27 cellular contexts compared by ENCODE assay signal in genomic region chr4:116959045-116959444, GRCh38.
"Had no signal": no experiment of that assay in that cellular context is flagged by ENCODE, and none has a peak within 500 bp of the region (broad histone marks: within the 10 kb centered on the region; RNA-seq: fewer than 3 reads in every experiment).

No MANE protein-coding gene starts in this region.

- ATAC-seq: stimulated activated effector memory CD8-positive, alpha-beta T cell treated with anti-CD3 and anti-CD28 coated beads, Interleukin-12 subunit alpha, Interleukin-12 subunit beta, amount 100 ng/mL, for 72 hours; stimulated activated memory B cell treated with anti-CD40 and anti-IgM and Interleukin-4, amounts not matched to agents 10 μg/mL and 1 μg/mL and 100 μg/mL, for 72 hours; stimulated activated naive B cell treated with anti-CD40 and anti-IgM and Interleukin-4, amounts not matched to agents 10 μg/mL and 1 μg/mL and 100 μg/mL, for 72 hours; stimulated activated naive CD8-positive, alpha-beta T cell treated with anti-CD3 and anti-CD28 coated beads, Interleukin-15, amount 100 ng/mL, for 72 hours; stimulated activated naive CD8-positive, alpha-beta T cell treated with anti-CD3 and anti-CD28 coated beads, Interleukin-15, Interleukin-2, amounts not matched to agents 100 U/mL and 50 U/mL, for 24 hours; upper lobe of right lung had no signal

- H3K4me3 ChIP-seq: stomach, suprapubic skin, testis, thoracic aorta, thyroid gland, tibial artery, tibial nerve, transverse colon, upper lobe of left lung, upper lobe of right lung, uterus, vagina had no signal

- FAIRE-seq: urothelium cell line had no signal

- H3K4me1 ChIP-seq: stomach, suprapubic skin, testis, thyroid gland, tibial artery, tibial nerve, transverse colon, upper lobe of left lung, upper lobe of right lung, uterus, vagina had no signal

- DNase-seq: stimulated activated CD4-positive, alpha-beta T cell treated with anti-CD3 and anti-CD28 coated beads, Interleukin-2, amount 100 ng/mL, for 48 hours; stimulated activated CD4-positive, alpha-beta T cell treated with anti-CD3 and anti-CD28 coated beads, Interleukin-4, amount 100 ng/mL, for 1 hour; stimulated activated CD4-positive, alpha-beta T cell treated with anti-CD3 and anti-CD28 coated beads, Interleukin-4, amount 100 ng/mL, for 24 hours; stimulated activated CD4-positive, alpha-beta T cell treated with anti-CD3 and anti-CD28 coated beads, Interleukin-4, amount 100 ng/mL, for 4 hours; stimulated activated CD8-positive, alpha-beta memory T cell treated with anti-CD3 and anti-CD28 coated beads, Interleukin-4, amount 100 ng/mL, for 48 hours; stimulated activated naive B cell treated with anti-CD40 and anti-IgM and Interleukin-4, amounts not matched to agents 10 μg/mL and 1 μg/mL and 100 μg/mL, for 72 hours; stimulated activated naive CD4-positive, alpha-beta T cell; stimulated activated naive CD4-positive, alpha-beta T cell treated with Interleukin-2 at 50 U/mL for 16 hours; stimulated activated naive CD8-positive, alpha-beta T cell treated with anti-CD3 and anti-CD28 coated beads, Interleukin-15, amount 100 ng/mL, for 72 hours; stimulated activated naive CD8-positive, alpha-beta T cell treated with anti-CD3 and anti-CD28 coated beads, Interleukin-15, Interleukin-2, amounts not matched to agents 100 U/mL and 50 U/mL, for 24 hours; stomach; substantia nigra; testis; thyroid gland; tibial artery; transverse colon; trophoblast cell; upper lobe of left lung; upper lobe of right lung; uterus had no signal

- H3K27ac ChIP-seq: stomach, suprapubic skin, testis, thoracic aorta, thyroid gland, tibial artery, tibial nerve, transverse colon, upper lobe of left lung, upper lobe of right lung, uterus, vagina had no signal

- H3K9me3 ChIP-seq: stomach, suprapubic skin, testis, thoracic aorta, thyroid gland, tibial artery, tibial nerve, transverse colon, upper lobe of left lung, upper lobe of right lung, uterus, vagina had no signal

- H3K36me3 ChIP-seq: stomach, suprapubic skin, thoracic aorta, thyroid gland, tibial artery, tibial nerve, transverse colon, upper lobe of left lung, upper lobe of right lung, uterus, vagina had no signal

- H3K27me3 ChIP-seq: stomach, suprapubic skin, testis, thyroid gland, tibial artery, tibial nerve, transverse colon, upper lobe of left lung, upper lobe of right lung, uterus, vagina had no signal
